Comparison of ENCODE assay signal across 28 cellular contexts in the genomic region with DNA sequence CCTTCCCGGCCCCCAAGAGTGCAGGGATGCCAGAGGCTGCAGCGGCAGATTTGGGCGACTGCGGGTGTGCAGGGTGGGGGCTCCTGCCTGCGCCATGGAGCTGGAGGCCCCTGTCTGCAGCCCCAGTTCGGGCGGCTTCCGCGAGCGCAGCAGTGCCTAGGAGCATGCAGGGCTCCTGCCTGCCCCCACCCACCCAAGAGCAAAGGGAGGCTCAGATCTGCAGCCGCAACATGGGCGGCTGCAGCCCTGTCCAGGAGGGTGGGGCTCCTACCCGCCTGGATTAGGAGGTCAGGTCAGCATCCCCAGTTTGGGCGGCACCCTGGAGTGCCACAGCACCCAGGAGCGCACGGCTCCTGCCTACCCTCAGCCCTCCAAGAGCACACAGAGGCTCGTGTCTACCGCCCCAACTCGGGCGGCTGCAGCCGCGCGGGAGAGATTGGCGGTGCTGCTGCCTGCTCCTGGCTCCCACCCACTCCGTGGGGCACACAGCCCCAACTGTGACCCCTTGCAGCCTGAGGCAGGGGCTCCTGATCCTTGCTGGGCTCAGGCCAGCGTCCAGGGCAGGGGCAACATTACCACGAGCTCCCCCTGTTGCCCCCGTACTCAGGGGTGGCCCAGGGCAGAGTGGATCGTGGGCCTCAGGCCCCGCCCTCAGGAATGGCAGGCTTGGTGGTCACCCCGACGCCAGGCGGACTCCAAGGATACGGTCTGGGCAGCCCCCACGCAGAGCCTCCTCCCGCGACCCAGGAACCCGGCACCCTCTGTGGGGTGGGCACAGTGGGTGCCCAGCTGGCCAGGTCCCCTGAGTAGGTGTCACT. TPM values are rescaled to one million over a fixed set of nuclear protein-coding genes. Genes with fewer than 3 reads are reported as not detected.
"Had no signal": no experiment of that assay in that cellular context is flagged by ENCODE, and none has a peak within 500 bp of the region (broad histone marks: within the 10 kb centered on the region; RNA-seq: fewer than 3 reads in every experiment).

No MANE protein-coding gene starts in this region.

- H3K4me3 ChIP-seq: breast epithelium, heart left ventricle, left ventricle myocardium inferior, prostate gland, right atrium auricular region, skin epidermis, thyroid gland, vagina had no signal

- H3K9me3 Mint-ChIP-seq: activated B cell treated with CpG ODN at 0.5 μM for 24 hours; activated CD4-positive, alpha-beta memory T cell treated with anti-CD3 and anti-CD28 coated beads, Interleukin-2, amount 10 ng/mL, durations not matched to agents 7 days and 5 days; activated T-helper 17 cell treated with anti-CD3 and anti-CD28 coated beads, Interleukin-2, amount 50 U/mL, for 72 hours; immature natural killer cell; T-helper 2 cell treated with Interferon-gamma antibody and Interleukin-4, amounts not matched to agents 5 μg/mL and 100 μg/mL, for 36 hours had no signal

- H3K4me3 Mint-ChIP-seq: activated B cell treated with CpG ODN at 0.5 μM for 24 hours; activated CD4-positive, alpha-beta memory T cell treated with anti-CD3 and anti-CD28 coated beads, Interleukin-2, amount 10 ng/mL, durations not matched to agents 7 days and 5 days; activated CD8-positive, alpha-beta memory T cell treated with anti-CD3 and anti-CD28 coated beads, Interleukin-2, amount 10 ng/mL, durations not matched to agents 7 days and 5 days; activated T-helper 17 cell treated with anti-CD3 and anti-CD28 coated beads, Interleukin-2, amount 50 U/mL, for 72 hours; immature natural killer cell; T-helper 2 cell treated with Interferon-gamma antibody and Interleukin-4, amounts not matched to agents 5 μg/mL and 100 μg/mL, for 36 hours had no signal

- H3K27me3 ChIP-seq: right atrium auricular region, thyroid gland, vagina had no signal

- H3K27ac ChIP-seq: breast epithelium, heart left ventricle, left ventricle myocardium inferior, prostate gland, right atrium auricular region, skin epidermis, thyroid gland, vagina had no signal

- H3K4me1 Mint-ChIP-seq: activated B cell treated with CpG ODN at 0.5 μM for 24 hours; activated CD4-positive, alpha-beta memory T cell treated with anti-CD3 and anti-CD28 coated beads, Interleukin-2, amount 10 ng/mL, durations not matched to agents 7 days and 5 days; activated CD8-positive, alpha-beta memory T cell treated with anti-CD3 and anti-CD28 coated beads, Interleukin-2, amount 10 ng/mL, durations not matched to agents 7 days and 5 days; activated T-helper 17 cell treated with anti-CD3 and anti-CD28 coated beads, Interleukin-2, amount 50 U/mL, for 72 hours; immature natural killer cell had no signal

- H3K27ac Mint-ChIP-seq: activated B cell treated with CpG ODN at 0.5 μM for 24 hours; activated CD4-positive, alpha-beta memory T cell treated with anti-CD3 and anti-CD28 coated beads, Interleukin-2, amount 10 ng/mL, durations not matched to agents 7 days and 5 days; activated CD8-positive, alpha-beta memory T cell treated with anti-CD3 and anti-CD28 coated beads, Interleukin-2, amount 10 ng/mL, durations not matched to agents 7 days and 5 days; activated T-helper 17 cell treated with anti-CD3 and anti-CD28 coated beads, Interleukin-2, amount 50 U/mL, for 72 hours; immature natural killer cell; T-helper 2 cell treated with Interferon-gamma antibody and Interleukin-4, amounts not matched to agents 5 μg/mL and 100 μg/mL, for 36 hours had no signal

- ATAC-seq: activated CD8-positive, alpha-beta memory T cell treated with anti-CD3 and anti-CD28 coated beads, Interleukin-2, amount 10 ng/mL, durations not matched to agents 7 days and 5 days; activated T-helper 17 cell treated with anti-CD3 and anti-CD28 coated beads, Interleukin-2, amount 50 U/mL, for 72 hours had no signal

- FAIRE-seq: endometrium, TTC549 had no signal

- H3K36me3 Mint-ChIP-seq: activated CD8-positive, alpha-beta memory T cell treated with anti-CD3 and anti-CD28 coated beads, Interleukin-2, amount 10 ng/mL, durations not matched to agents 7 days and 5 days; immature natural killer cell had no signal

- H3K9me3 ChIP-seq: breast epithelium, heart left ventricle, left ventricle myocardium inferior, prostate gland, right atrium auricular region, thyroid gland, vagina had no signal

- H3K36me3 ChIP-seq: breast epithelium, heart left ventricle, left ventricle myocardium inferior, prostate gland, right atrium auricular region, thyroid gland, vagina had no signal

- H3K4me1 ChIP-seq: breast epithelium, heart left ventricle, left ventricle myocardium inferior, prostate gland, right atrium auricular region, thyroid gland, vagina had no signal

- DNase-seq: activated B cell treated with CpG ODN at 0.5 μM for 24 hours; activated CD4-positive, alpha-beta memory T cell treated with anti-CD3 and anti-CD28 coated beads, Interleukin-2, amount 10 ng/mL, durations not matched to agents 7 days and 5 days; activated CD4-positive, alpha-beta T cell treated with anti-CD3 and anti-CD28 coated beads for 48 hours; activated CD8-positive, alpha-beta memory T cell treated with anti-CD3 and anti-CD28 coated beads, Interleukin-2, amount 10 ng/mL, durations not matched to agents 7 days and 5 days; activated naive CD4-positive, alpha-beta T cell; anterior cingulate cortex; cortex of kidney; erythroblast; foreskin melanocyte; heart left ventricle; immature natural killer cell; kidney glomerular epithelial cell; left ventricle myocardium inferior; mammary epithelial cell; stimulated activated CD4-positive, alpha-beta T cell treated with anti-CD3 and anti-CD28 coated beads, Interleukin-4, amount 100 ng/mL, for 1 hour; thyroid gland had no signal

RNA-seq across cellular contexts. Expression of a gene that starts 55.5 kb away (rescaled TPM):
- total RNA-seq: activated B cell treated with CpG ODN at 0.5 μM for 24 hours; activated CD4-positive, alpha-beta memory T cell treated with anti-CD3 and anti-CD28 coated beads, Interleukin-2, amount 10 ng/mL, durations not matched to agents 7 days and 5 days; activated CD8-positive, alpha-beta memory T cell treated with anti-CD3 and anti-CD28 coated beads, Interleukin-2, amount 10 ng/mL, durations not matched to agents 7 days and 5 days; activated T-helper 17 cell treated with anti-CD3 and anti-CD28 coated beads, Interleukin-2, amount 50 U/mL, for 72 hours; breast epithelium; heart left ventricle; left ventricle myocardium inferior; mammary epithelial cell; myocyte; omental fat pad; right atrium auricular region; thyroid gland had no signal
- polyA plus RNA-seq: heart left ventricle, immature natural killer cell, mammary epithelial cell, neural cell had no signal
